Comparison of ENCODE assay signal across 27 cellular contexts in the genomic region with DNA sequence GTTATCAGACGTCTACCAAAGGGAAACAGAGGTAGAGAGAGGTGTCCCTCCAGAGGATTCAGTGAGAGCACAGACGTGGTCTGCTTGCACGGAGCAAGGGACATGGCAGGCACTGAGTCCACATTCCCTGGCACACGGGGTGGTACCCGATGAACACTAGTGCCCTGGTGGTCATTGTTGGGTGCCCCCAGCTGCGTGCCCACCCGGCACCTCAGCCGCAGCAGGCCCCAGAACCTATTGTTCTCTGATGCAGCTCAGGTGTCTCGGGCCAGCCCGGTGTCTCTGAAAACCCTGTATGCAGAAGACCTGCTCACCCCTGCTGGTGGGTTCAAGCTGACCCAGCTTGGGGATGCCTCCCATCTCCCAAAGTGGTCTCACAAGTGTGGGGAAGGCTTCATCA. TPM values are rescaled to one million over a fixed set of nuclear protein-coding genes. Genes with fewer than 3 reads are reported as not detected.
"Had no signal": no experiment of that assay in that cellular context is flagged by ENCODE, and none has a peak within 500 bp of the region (broad histone marks: within the 10 kb centered on the region; RNA-seq: fewer than 3 reads in every experiment).

No MANE protein-coding gene starts in this region.

- H2AFZ ChIP-seq: hepatocyte had no signal

- H3K4me3 ChIP-seq: colonic mucosa, esophagus muscularis mucosa, gastroesophageal sphincter, heart left ventricle, hepatocyte, left lung, lower lobe of right lung had no signal

- H3K27ac ChIP-seq: colonic mucosa, esophagus muscularis mucosa, foreskin keratinocyte, gastroesophageal sphincter, heart left ventricle, hepatocyte, left lung, lower lobe of right lung had no signal

- ATAC-seq: effector memory CD8-positive, alpha-beta T cell; foreskin keratinocyte; gastroesophageal sphincter; heart left ventricle; left cardiac atrium; left lung; left ventricle myocardium superior; lower lobe of right lung; naive thymus-derived CD4-positive, alpha-beta T cell had no signal

- FAIRE-seq: endometrium, endothelial cell of umbilical vein, frontal cortex, islet of Langerhans, keratinocyte had no signal

- H3K9me3 ChIP-seq: colonic mucosa, esophagus muscularis mucosa, gastroesophageal sphincter, heart left ventricle, left lung, lower lobe of right lung had no signal

- H3K27me3 ChIP-seq: colonic mucosa, esophagus muscularis mucosa, foreskin keratinocyte, gastroesophageal sphincter, heart left ventricle, hepatocyte, left lung had no signal

- H3K4me2 ChIP-seq: hepatocyte had no signal

- H3K36me3 ChIP-seq: colonic mucosa had no signal

- DNase-seq: colonic mucosa; cortex of kidney; effector CD8-positive, alpha-beta T cell; effector memory CD8-positive, alpha-beta T cell; endodermal cell; foreskin keratinocyte; heart left ventricle; hypothalamus; left cardiac atrium; left lung; left ventricle myocardium superior; lower lobe of right lung; mesendoderm; midbrain; naive thymus-derived CD4-positive, alpha-beta T cell had no signal

- H3K4me1 ChIP-seq: colonic mucosa, esophagus muscularis mucosa, foreskin keratinocyte, gastroesophageal sphincter, left lung, lower lobe of right lung had no signal

RNA-seq across cellular contexts. Expression of a gene that starts 35.3 kb away (rescaled TPM):
- total RNA-seq: dermis microvascular lymphatic vessel endothelial cell, endothelial cell of umbilical vein, epithelial cell of proximal tubule, foreskin keratinocyte, gastroesophageal sphincter, lung microvascular endothelial cell, mononuclear cell had no signal
- polyA plus RNA-seq: keratinocyte; naive thymus-derived CD4-positive, alpha-beta T cell had no signal
